ENCODE assay signal across 19 cellular contexts in the genomic region with DNA sequence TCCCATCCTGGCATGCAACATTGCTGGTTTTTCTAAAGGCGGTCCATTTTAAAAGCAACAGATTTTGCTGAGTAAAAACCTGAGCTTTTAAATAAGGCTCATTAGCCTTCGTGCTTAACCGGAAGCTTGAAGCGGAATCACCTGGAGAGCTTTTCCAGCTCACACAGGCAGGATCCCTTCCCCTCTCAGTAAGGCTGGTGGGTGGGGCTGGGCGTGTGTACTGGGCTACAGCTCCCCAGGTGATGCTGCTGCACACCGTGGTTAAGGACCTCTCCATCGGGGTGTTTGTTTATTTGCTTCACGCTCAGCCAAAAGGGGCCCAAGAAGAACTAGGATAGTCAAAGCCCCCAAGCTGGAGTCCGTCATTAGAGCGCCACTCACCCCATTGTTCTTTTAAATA. TPM values are rescaled to one million over a fixed set of nuclear protein-coding genes. Genes with fewer than 3 reads are reported as not detected.
DNase-seq lines count a peak whose midpoint lies in the region; TF ChIP-seq lines count a peak whose summit lies in the region.
"Had no signal": no experiment of that assay in that cellular context is flagged by ENCODE, and none has a peak within 500 bp of the region (broad histone marks: within the 10 kb centered on the region; RNA-seq: fewer than 3 reads in every experiment).

No MANE protein-coding gene starts in this region.

- no CpG with 5 or more reads among the region's 10 CpGs for WGBS in iPS DF 6.9 (ENCODE audit: insufficient coverage, insufficient read length)

- no peak overlapping the region for H3K27ac Mint-ChIP-seq in glutamatergic neuron (ENCODE audit: unreplicated experiment)
- H3K27ac Mint-ChIP-seq: CD4-positive, alpha-beta memory T cell; naive thymus-derived CD4-positive, alpha-beta T cell had no signal

- H3K4me3 Mint-ChIP-seq in glutamatergic neuron (ENCODE audit: unreplicated experiment), result no peak overlapping the region
- H3K4me3 Mint-ChIP-seq: CD4-positive, alpha-beta memory T cell had no signal

- peaks cover 17% of the 10 kb centered on the region for H3K4me1 Mint-ChIP-seq in glutamatergic neuron (ENCODE audit: low read depth, unreplicated experiment)

- no peaks in the 10 kb centered on the region for H3K36me3 ChIP-seq in iPS DF 6.9 (ENCODE audit: control insufficient read depth, insufficient read depth, low read length)
- H3K36me3 ChIP-seq: transverse colon had no signal

- DNase-seq in NCI-H2081 (lab: John Stamatoyannopoulos, UW) (peak; percentile 3 to 33), NCI-H2081 treated with DMSO at 0.1 percent for 48 hours (lab: John Stamatoyannopoulos, UW) (no peak), NCI-H345 (lab: John Stamatoyannopoulos, UW) (peak; percentile 70), iPS DF 6.9 (ENCODE audit: low read depth, low spot score) (no peak), retina (peak; percentile 31), glutamatergic neuron (no peak), hepatic stellate cell (ENCODE audit: low spot score) (no peak), HCEC 1CT (no peak)
- DNase-seq: amygdala; CD4-positive, alpha-beta memory T cell; cerebellar nuclear complex; Karpas-422; naive thymus-derived CD4-positive, alpha-beta T cell; NCI-H1930; SIG-M5; stimulated activated naive CD4-positive, alpha-beta T cell; transverse colon had no signal

- peaks cover 6% of the 10 kb centered on the region; the same call in 1 of the 2 replicates for H3K27me3 ChIP-seq in iPS DF 6.9 (ENCODE audit: control insufficient read depth, insufficient read depth, low read length)

- no peaks in the 10 kb centered on the region for H3K9me3 ChIP-seq in iPS DF 6.9 (ENCODE audit: control insufficient read depth, insufficient read depth, low read length)
- H3K9me3 ChIP-seq: transverse colon had no signal

- no peak overlapping the region for H3K27ac ChIP-seq in iPS DF 6.9 (ENCODE audit: low read length)
- H3K27ac ChIP-seq: transverse colon had no signal

- H3K27me3 Mint-ChIP-seq in glutamatergic neuron (ENCODE audit: unreplicated experiment), result peaks cover 7% of the 10 kb centered on the region

- H3K4me1 ChIP-seq in iPS DF 6.9 (ENCODE audit: control insufficient read depth, insufficient read depth, low read length), result peaks cover 6% of the 10 kb centered on the region
- H3K4me1 ChIP-seq: transverse colon had no signal

- no peaks in the 10 kb centered on the region for H3K36me3 Mint-ChIP-seq in glutamatergic neuron (ENCODE audit: unreplicated experiment)
- H3K36me3 Mint-ChIP-seq: CD4-positive, alpha-beta memory T cell had no signal

- TF ChIP-seq CTCF in glutamatergic neuron (IDR thresholded peaks at IDR 0.05; ENCODE audit: partially characterized antibody, unreplicated experiment), result no peak

- peak overlapping the region; percentile 27; the same call in 1 of the 2 replicates for H3K4me3 ChIP-seq in iPS DF 6.9 (ENCODE audit: low read length)
- H3K4me3 ChIP-seq: GM12878, transverse colon had no signal

- H3K9me3 Mint-ChIP-seq in glutamatergic neuron (ENCODE audit: unreplicated experiment), result peaks cover 3% of the 10 kb centered on the region
- H3K9me3 Mint-ChIP-seq: CD4-positive, alpha-beta memory T cell; naive thymus-derived CD4-positive, alpha-beta T cell had no signal

RNA-seq across cellular contexts. Expression of a gene that starts 17.2 kb away (rescaled TPM):
- total RNA-seq in glutamatergic neuron (ENCODE audit: unreplicated experiment), result 96.2 TPM
- total RNA-seq: G401 had no signal

Comparison
In these comparisons a context has a peak if more than half of its experiments do, and no peak if none do; other contexts are left out.
1. DNase-seq: peak in NCI-H2081 (2 of 2), NCI-H345 (single experiment) and retina (single experiment); none in NCI-H2081 treated with DMSO at 0.1 percent for 48 hours (single experiment), iPS DF 6.9 (single experiment), glutamatergic neuron (single experiment), hepatic stellate cell (single experiment) and HCEC 1CT (single experiment).